In genomic region chr6:32968093-32968769, GRCh38 we compare ENCODE assay signal across 1 cellular context.
TF ChIP-seq lines count a peak whose summit lies in the region.

BRD2 (plus strand) TSS chr6:32968594; CDS start chr6:32972899, 4,305 bp downstream.

TF ChIP-seq in HepG2, 621 proteins besides CTCF, POLR2A, EP300 and RAD21 (continued from another document and continues in another):
- peak; percentile 79 for TF ChIP-seq HMGXB3 (CRISPR knock-in tag; IDR thresholded peaks at IDR 0.05; ENCODE audit: borderline replicate concordance)
- 0 out of 2 replicates have a peak, but pooled peaks have one; percentile 59 for TF ChIP-seq ZNF260 (CRISPR knock-in tag; IDR thresholded peaks at IDR 0.05; ENCODE audit: borderline replicate concordance, low read depth)
- TF ChIP-seq, protein P1, sequence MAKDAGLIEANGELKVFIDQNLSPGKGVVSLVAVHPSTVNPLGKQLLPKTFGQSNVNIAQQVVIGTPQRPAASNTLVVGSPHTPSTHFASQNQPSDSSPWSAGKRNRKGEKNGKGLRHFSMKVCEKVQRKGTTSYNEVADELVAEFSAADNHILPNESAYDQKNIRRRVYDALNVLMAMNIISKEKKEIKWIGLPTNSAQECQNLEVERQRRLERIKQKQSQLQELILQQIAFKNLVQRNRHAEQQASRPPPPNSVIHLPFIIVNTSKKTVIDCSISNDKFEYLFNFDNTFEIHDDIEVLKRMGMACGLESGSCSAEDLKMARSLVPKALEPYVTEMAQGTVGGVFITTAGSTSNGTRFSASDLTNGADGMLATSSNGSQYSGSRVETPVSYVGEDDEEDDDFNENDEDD (CRISPR knock-in tag; IDR thresholded peaks at IDR 0.05; ENCODE audit: borderline replicate concordance), result peak; percentile 95; the same call in 1 of the 2 replicates
- peak; percentile 96 for TF ChIP-seq ZNF678 (CRISPR knock-in tag; IDR thresholded peaks at IDR 0.05)
- peak; percentile 39; the same call in 1 of the 2 replicates for TF ChIP-seq NFRKB (IDR thresholded peaks at IDR 0.05)
- TF ChIP-seq ZNF510 (CRISPR knock-in tag; IDR thresholded peaks at IDR 0.05; ENCODE audit: low read depth), result peak; percentile 73; the same call in 1 of the 2 replicates
- TF ChIP-seq ZNF12 (CRISPR knock-in tag; IDR thresholded peaks at IDR 0.05), result peak; percentile 57; the same call in 1 of the 2 replicates
- TF ChIP-seq MAZ (IDR thresholded peaks at IDR 0.05; ENCODE audit: borderline replicate concordance, low read depth, low read length), result no peak; the same call in 1 of the 2 replicates
- TF ChIP-seq MAZ (CRISPR knock-in tag; IDR thresholded peaks at IDR 0.05; ENCODE audit: low read depth), result peak; percentile 98
- peak; percentile 82; the same call in 1 of the 2 replicates for TF ChIP-seq GZF1 (CRISPR knock-in tag; IDR thresholded peaks at IDR 0.05)
- TF ChIP-seq ZMAT5 (CRISPR knock-in tag; IDR thresholded peaks at IDR 0.05; ENCODE audit: borderline replicate concordance, low read depth), result no peak
- TF ChIP-seq SIX1 (CRISPR knock-in tag; IDR thresholded peaks at IDR 0.05; ENCODE audit: borderline replicate concordance), result no peak
- TF ChIP-seq ARHGAP35 (CRISPR knock-in tag; IDR thresholded peaks at IDR 0.05; ENCODE audit: borderline replicate concordance), result peak; percentile 87
- TF ChIP-seq ZNF33A (CRISPR knock-in tag; IDR thresholded peaks at IDR 0.05; ENCODE audit: borderline replicate concordance), result no peak
- TF ChIP-seq ZNF10 (CRISPR knock-in tag; IDR thresholded peaks at IDR 0.05; ENCODE audit: borderline replicate concordance, low read depth), result no peak
- TF ChIP-seq MLX (CRISPR knock-in tag; IDR thresholded peaks at IDR 0.05), result no peak
- TF ChIP-seq, protein P2, sequence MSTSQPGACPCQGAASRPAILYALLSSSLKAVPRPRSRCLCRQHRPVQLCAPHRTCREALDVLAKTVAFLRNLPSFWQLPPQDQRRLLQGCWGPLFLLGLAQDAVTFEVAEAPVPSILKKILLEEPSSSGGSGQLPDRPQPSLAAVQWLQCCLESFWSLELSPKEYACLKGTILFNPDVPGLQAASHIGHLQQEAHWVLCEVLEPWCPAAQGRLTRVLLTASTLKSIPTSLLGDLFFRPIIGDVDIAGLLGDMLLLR (CRISPR knock-in tag; IDR thresholded peaks at IDR 0.05), result peak; percentile 59; the same call in 1 of the 2 replicates
- TF ChIP-seq SAFB2 (CRISPR knock-in tag; IDR thresholded peaks at IDR 0.05; ENCODE audit: borderline replicate concordance, low read depth), result peak; percentile 84
- no peak for TF ChIP-seq MAX (IDR thresholded peaks at IDR 0.05)
- TF ChIP-seq EEA1 (CRISPR knock-in tag; IDR thresholded peaks at IDR 0.05; ENCODE audit: borderline replicate concordance), result peak; percentile 98; the same call in 1 of the 2 replicates
- peak; percentile 85; the same call in 1 of the 2 replicates for TF ChIP-seq ZNF766 (CRISPR knock-in tag; IDR thresholded peaks at IDR 0.05; ENCODE audit: borderline replicate concordance)
- peak; percentile 95 for TF ChIP-seq ZNF749 (CRISPR knock-in tag; IDR thresholded peaks at IDR 0.05; ENCODE audit: borderline replicate concordance)
- TF ChIP-seq SKI (IDR thresholded peaks at IDR 0.05; ENCODE audit: partially characterized antibody), result peak; percentile 61
- no peak for TF ChIP-seq EHMT2 (IDR thresholded peaks at IDR 0.05; ENCODE audit: borderline replicate concordance, low read depth, low read length)
- TF ChIP-seq DRAP1 (CRISPR knock-in tag; IDR thresholded peaks at IDR 0.05), result peak; percentile 74
- peak; percentile 71; the same call in 1 of the 2 replicates for TF ChIP-seq ZNF331 (CRISPR knock-in tag; IDR thresholded peaks at IDR 0.05)
- peak; percentile 85; the same call in 1 of the 2 replicates for TF ChIP-seq MED13 (CRISPR knock-in tag; IDR thresholded peaks at IDR 0.05)
- no peak for TF ChIP-seq ZNF570 (CRISPR knock-in tag; IDR thresholded peaks at IDR 0.05; ENCODE audit: borderline replicate concordance)
- TF ChIP-seq ZNF569 (CRISPR knock-in tag; IDR thresholded peaks at IDR 0.05; ENCODE audit: borderline replicate concordance), result peak; percentile 75; the same call in 1 of the 2 replicates
- TF ChIP-seq, protein P3, sequence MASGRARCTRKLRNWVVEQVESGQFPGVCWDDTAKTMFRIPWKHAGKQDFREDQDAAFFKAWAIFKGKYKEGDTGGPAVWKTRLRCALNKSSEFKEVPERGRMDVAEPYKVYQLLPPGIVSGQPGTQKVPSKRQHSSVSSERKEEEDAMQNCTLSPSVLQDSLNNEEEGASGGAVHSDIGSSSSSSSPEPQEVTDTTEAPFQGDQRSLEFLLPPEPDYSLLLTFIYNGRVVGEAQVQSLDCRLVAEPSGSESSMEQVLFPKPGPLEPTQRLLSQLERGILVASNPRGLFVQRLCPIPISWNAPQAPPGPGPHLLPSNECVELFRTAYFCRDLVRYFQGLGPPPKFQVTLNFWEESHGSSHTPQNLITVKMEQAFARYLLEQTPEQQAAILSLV (CRISPR knock-in tag; IDR thresholded peaks at IDR 0.05; ENCODE audit: borderline replicate concordance), result peak; percentile 98
- TF ChIP-seq, protein P4, sequence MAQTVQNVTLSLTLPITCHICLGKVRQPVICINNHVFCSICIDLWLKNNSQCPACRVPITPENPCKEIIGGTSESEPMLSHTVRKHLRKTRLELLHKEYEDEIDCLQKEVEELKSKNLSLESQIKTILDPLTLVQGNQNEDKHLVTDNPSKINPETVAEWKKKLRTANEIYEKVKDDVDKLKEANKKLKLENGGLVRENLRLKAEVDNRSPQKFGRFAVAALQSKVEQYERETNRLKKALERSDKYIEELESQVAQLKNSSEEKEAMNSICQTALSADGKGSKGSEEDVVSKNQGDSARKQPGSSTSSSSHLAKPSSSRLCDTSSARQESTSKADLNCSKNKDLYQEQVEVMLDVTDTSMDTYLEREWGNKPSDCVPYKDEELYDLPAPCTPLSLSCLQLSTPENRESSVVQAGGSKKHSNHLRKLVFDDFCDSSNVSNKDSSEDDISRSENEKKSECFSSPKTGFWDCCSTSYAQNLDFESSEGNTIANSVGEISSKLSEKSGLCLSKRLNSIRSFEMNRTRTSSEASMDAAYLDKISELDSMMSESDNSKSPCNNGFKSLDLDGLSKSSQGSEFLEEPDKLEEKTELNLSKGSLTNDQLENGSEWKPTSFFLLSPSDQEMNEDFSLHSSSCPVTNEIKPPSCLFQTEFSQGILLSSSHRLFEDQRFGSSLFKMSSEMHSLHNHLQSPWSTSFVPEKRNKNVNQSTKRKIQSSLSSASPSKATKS (CRISPR knock-in tag; IDR thresholded peaks at IDR 0.05), result peak; percentile 99
- no peak for TF ChIP-seq ZSCAN22 (CRISPR knock-in tag; IDR thresholded peaks at IDR 0.05)
- TF ChIP-seq ZNF672 (CRISPR knock-in tag; IDR thresholded peaks at IDR 0.05), result peak; percentile 72; the same call in 1 of the 2 replicates
- no peak for TF ChIP-seq SP1 (IDR thresholded peaks at IDR 0.05)
- TF ChIP-seq SP1 (CRISPR knock-in tag; IDR thresholded peaks at IDR 0.05), result no peak
- no peak for TF ChIP-seq CAMTA2 (CRISPR knock-in tag; IDR thresholded peaks at IDR 0.05; ENCODE audit: borderline replicate concordance)
- peak; percentile 94 for TF ChIP-seq HNF1B (CRISPR knock-in tag; IDR thresholded peaks at IDR 0.05)
- TF ChIP-seq, protein P5, sequence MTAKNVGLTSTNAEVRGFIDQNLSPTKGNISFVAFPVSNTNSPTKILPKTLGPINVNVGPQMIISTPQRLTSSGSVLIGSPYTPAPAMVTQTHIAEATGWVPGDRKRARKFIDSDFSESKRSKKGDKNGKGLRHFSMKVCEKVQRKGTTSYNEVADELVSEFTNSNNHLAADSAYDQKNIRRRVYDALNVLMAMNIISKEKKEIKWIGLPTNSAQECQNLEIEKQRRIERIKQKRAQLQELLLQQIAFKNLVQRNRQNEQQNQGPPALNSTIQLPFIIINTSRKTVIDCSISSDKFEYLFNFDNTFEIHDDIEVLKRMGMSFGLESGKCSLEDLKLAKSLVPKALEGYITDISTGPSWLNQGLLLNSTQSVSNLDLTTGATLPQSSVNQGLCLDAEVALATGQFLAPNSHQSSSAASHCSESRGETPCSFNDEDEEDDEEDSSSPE (CRISPR knock-in tag; IDR thresholded peaks at IDR 0.05), result peak; percentile 98
- peak; percentile 90; the same call in 1 of the 2 replicates for TF ChIP-seq ZNF737 (CRISPR knock-in tag; IDR thresholded peaks at IDR 0.05; ENCODE audit: borderline replicate concordance)
- TF ChIP-seq SMAD9 (CRISPR knock-in tag; IDR thresholded peaks at IDR 0.05), result no peak
- TF ChIP-seq, protein P6, sequence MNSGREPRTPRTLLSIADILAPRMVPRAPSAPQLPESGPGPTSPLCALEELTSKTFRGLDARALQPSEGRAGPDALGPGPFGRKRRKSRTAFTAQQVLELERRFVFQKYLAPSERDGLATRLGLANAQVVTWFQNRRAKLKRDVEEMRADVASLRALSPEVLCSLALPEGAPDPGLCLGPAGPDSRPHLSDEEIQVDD (CRISPR knock-in tag; IDR thresholded peaks at IDR 0.05; ENCODE audit: borderline replicate concordance), result no peak; the same call in 1 of the 2 replicates
- TF ChIP-seq, protein P7, sequence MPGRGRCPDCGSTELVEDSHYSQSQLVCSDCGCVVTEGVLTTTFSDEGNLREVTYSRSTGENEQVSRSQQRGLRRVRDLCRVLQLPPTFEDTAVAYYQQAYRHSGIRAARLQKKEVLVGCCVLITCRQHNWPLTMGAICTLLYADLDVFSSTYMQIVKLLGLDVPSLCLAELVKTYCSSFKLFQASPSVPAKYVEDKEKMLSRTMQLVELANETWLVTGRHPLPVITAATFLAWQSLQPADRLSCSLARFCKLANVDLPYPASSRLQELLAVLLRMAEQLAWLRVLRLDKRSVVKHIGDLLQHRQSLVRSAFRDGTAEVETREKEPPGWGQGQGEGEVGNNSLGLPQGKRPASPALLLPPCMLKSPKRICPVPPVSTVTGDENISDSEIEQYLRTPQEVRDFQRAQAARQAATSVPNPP (CRISPR knock-in tag; IDR thresholded peaks at IDR 0.05), result peak; percentile 91
- TF ChIP-seq ZC3H13 (CRISPR knock-in tag; IDR thresholded peaks at IDR 0.05), result peak; percentile 91
